ENCODE assay signal across 9 cellular contexts in genomic region chr6:107490568-107491058, GRCh38. TPM values are rescaled to one million over a fixed set of nuclear protein-coding genes. Genes with fewer than 3 reads are reported as not detected.
DNase-seq lines count a peak whose midpoint lies in the region; ATAC-seq and TF ChIP-seq lines count a peak whose summit lies in the region.
"Had no signal": no experiment of that assay in that cellular context is flagged by ENCODE, and none has a peak within 500 bp of the region (broad histone marks: within the 10 kb centered on the region; RNA-seq: fewer than 3 reads in every experiment).

No MANE protein-coding gene starts in this region.

- peaks cover 20% of the 10 kb centered on the region for H3K4me1 Mint-ChIP-seq in activated naive CD8-positive, alpha-beta T cell treated with anti-CD3 and anti-CD28 coated beads, Interleukin-2, amount 10 ng/mL, durations not matched to agents 7 days and 5 days
- peaks cover 16 to 28% of the 10 kb centered on the region in 2 donors for H3K4me1 Mint-ChIP-seq in immature natural killer cell

- peak in 4 of 5 donors; percentile 17 to 61 (median 27) for DNase-seq in heart left ventricle
- DNase-seq in cardiac septum (ENCODE audit: low spot score), result no peak
- DNase-seq in activated naive CD8-positive, alpha-beta T cell treated with anti-CD3 and anti-CD28 coated beads, Interleukin-2, amount 10 ng/mL, durations not matched to agents 7 days and 5 days, result no peak
- no peak for DNase-seq in immature natural killer cell
- peak; percentile 12 for DNase-seq in stimulated activated naive CD8-positive, alpha-beta T cell treated with anti-CD3 and anti-CD28 coated beads, Interleukin-15, Interleukin-2, amounts not matched to agents 100 U/mL and 50 U/mL, for 24 hours
- DNase-seq in RPMI8226, result no peak
- no peak for DNase-seq in NCI-H2029 treated with DMSO at 0.1 percent for 48 hours (lab: John Stamatoyannopoulos, UW)
- no peak for DNase-seq in NCI-H2171 (lab: John Stamatoyannopoulos, UW)

- no peaks in the 10 kb centered on the region for H3K36me3 Mint-ChIP-seq in activated naive CD8-positive, alpha-beta T cell treated with anti-CD3 and anti-CD28 coated beads, Interleukin-2, amount 10 ng/mL, durations not matched to agents 7 days and 5 days
- peaks cover 0 to 4% (median 0%) of the 10 kb centered on the region in 3 donors for H3K36me3 Mint-ChIP-seq in immature natural killer cell
- H3K36me3 Mint-ChIP-seq: brain had no signal

- peaks cover 0 to 57% (median 24%) of the 10 kb centered on the region in 12 donors for H3K4me1 ChIP-seq in heart left ventricle

- ATAC-seq in heart left ventricle, result no peak
- no peak for ATAC-seq in activated naive CD8-positive, alpha-beta T cell treated with anti-CD3 and anti-CD28 coated beads, Interleukin-2, amount 10 ng/mL, durations not matched to agents 7 days and 5 days (ENCODE audit: low read depth)
- peak; percentile 3 for ATAC-seq in stimulated activated naive CD8-positive, alpha-beta T cell treated with anti-CD3 and anti-CD28 coated beads, Interleukin-15, Interleukin-2, amounts not matched to agents 100 U/mL and 50 U/mL, for 24 hours

- 0 to 1% (median 1%) methylated on average over 23 to 28 of the region's 28 CpGs for whole genome bisulfite sequencing in heart left ventricle, 4 donors

- no peaks in the 10 kb centered on the region for H3K9me3 Mint-ChIP-seq in activated naive CD8-positive, alpha-beta T cell treated with anti-CD3 and anti-CD28 coated beads, Interleukin-2, amount 10 ng/mL, durations not matched to agents 7 days and 5 days
- peaks cover 0 to 3% (median 0%) of the 10 kb centered on the region in 6 donors for H3K9me3 Mint-ChIP-seq in immature natural killer cell
- H3K9me3 Mint-ChIP-seq: brain had no signal

- H3K36me3 ChIP-seq in heart left ventricle, result no peaks in the 10 kb centered on the region

- TF ChIP-seq CTCF in heart left ventricle (IDR thresholded peaks at IDR 0.05), result no peak

- POLR2A ChIA-PET in activated naive CD8-positive, alpha-beta T cell treated with anti-CD3 and anti-CD28 coated beads, Interleukin-2, amount 10 ng/mL, durations not matched to agents 7 days and 5 days (lab: Charles Lee), result interaction anchor here (3.3 to 5.9 kb wide), 2 partner anchors 31 to 167 kb away, joined by 13 to 35 read pairs; partner anchors contain the start of gene PDSS2

- no peak for TF ChIP-seq POLR2A in heart left ventricle (IDR thresholded peaks at IDR 0.05)

- peak overlapping the region; percentile 58 to 96 (median 82) for H3K4me3 ChIP-seq in heart left ventricle

- H3K9me3 ChIP-seq in heart left ventricle, result no peaks in the 10 kb centered on the region

- peaks cover 0 to 45% (median 0%) of the 10 kb centered on the region in 9 donors for H3K27me3 ChIP-seq in heart left ventricle

- H3K27me3 Mint-ChIP-seq in activated naive CD8-positive, alpha-beta T cell treated with anti-CD3 and anti-CD28 coated beads, Interleukin-2, amount 10 ng/mL, durations not matched to agents 7 days and 5 days, result peaks cover 34% of the 10 kb centered on the region
- H3K27me3 Mint-ChIP-seq in immature natural killer cell (ENCODE audit: low read depth in 3 of 3), result peaks cover 20 to 30% (median 21%) of the 10 kb centered on the region in 3 donors

- peak overlapping the region; percentile 86 for H3K4me3 Mint-ChIP-seq in activated naive CD8-positive, alpha-beta T cell treated with anti-CD3 and anti-CD28 coated beads, Interleukin-2, amount 10 ng/mL, durations not matched to agents 7 days and 5 days
- H3K4me3 Mint-ChIP-seq in immature natural killer cell, result peak overlapping the region; percentile 79 to 85 (median 83)
- H3K4me3 Mint-ChIP-seq: brain had no signal

- intact Hi-C loops in heart left ventricle (cut with DNase I) (loop anchor here (2.0 to 10.0 kb wide), 10 partner anchors 32 to 184 kb away; partner anchors contain the start of gene PDSS2 (in 1 of the 10)), cardiac septum (cut with DNase I) (loop anchor here (5.0 kb wide), 2 partner anchors 52 to 167 kb away; no protein-coding TSS in a partner anchor)

- no peak overlapping the region for H3K27ac Mint-ChIP-seq in activated naive CD8-positive, alpha-beta T cell treated with anti-CD3 and anti-CD28 coated beads, Interleukin-2, amount 10 ng/mL, durations not matched to agents 7 days and 5 days
- H3K27ac Mint-ChIP-seq in immature natural killer cell, result no peak overlapping the region

- peak overlapping the region; percentile 48 to 90 (median 82) for H3K27ac ChIP-seq in heart left ventricle

RNA-seq across cellular contexts. Expression of gene SOBP, which starts 0.7 kb away (rescaled TPM):
- total RNA-seq in heart left ventricle (10 to 100 TPM; 14.6 to 24.9 (median 16.5) TPM), cardiac septum (28.7 TPM)
- polyA plus RNA-seq in heart left ventricle (10 to 100 TPM; 10.6 to 11.4 TPM), immature natural killer cell (not detected)
- 1 to 10 TPM; 1.2 to 1.4 TPM for total RNA-seq in activated naive CD8-positive, alpha-beta T cell treated with anti-CD3 and anti-CD28 coated beads, Interleukin-2, amount 10 ng/mL, durations not matched to agents 7 days and 5 days

RNA-seq across cellular contexts. Expression of gene PDSS2, which starts 31.2 kb away (rescaled TPM):
- total RNA-seq in heart left ventricle (10 to 100 TPM; 13.2 to 24.4 (median 14.4) TPM), cardiac septum (16.8 TPM)
- polyA plus RNA-seq in heart left ventricle (10 to 100 TPM in 1 of 2 donors, 1 to 10 TPM in 1; 7.2 to 16.5 TPM), immature natural killer cell (10 to 100 TPM; 10.2 to 11.5 (median 11.0) TPM)
- total RNA-seq in activated naive CD8-positive, alpha-beta T cell treated with anti-CD3 and anti-CD28 coated beads, Interleukin-2, amount 10 ng/mL, durations not matched to agents 7 days and 5 days, result 10 to 100 TPM; 12.8 to 15.4 TPM

Comparison
In these comparisons a context has a peak if more than half of its experiments do, and no peak if none do; other contexts are left out.
1. DNase-seq: peak in heart left ventricle (4 of 5) and stimulated activated naive CD8-positive, alpha-beta T cell treated with anti-CD3 and anti-CD28 coated beads, Interleukin-15, Interleukin-2, amounts not matched to agents 100 U/mL and 50 U/mL, for 24 hours (single experiment); none in cardiac septum (single experiment), activated naive CD8-positive, alpha-beta T cell treated with anti-CD3 and anti-CD28 coated beads, Interleukin-2, amount 10 ng/mL, durations not matched to agents 7 days and 5 days (single experiment), immature natural killer cell (0 of 3), RPMI8226 (single experiment), NCI-H2029 treated with DMSO at 0.1 percent for 48 hours (single experiment) and NCI-H2171 (single experiment).
2. RNA of gene SOBP, which starts 0.7 kb away (total RNA-seq): 28.7 TPM in cardiac septum (single experiment) and 14.6 to 24.9 TPM in heart left ventricle; 1.2 to 1.4 TPM in activated naive CD8-positive, alpha-beta T cell treated with anti-CD3 and anti-CD28 coated beads, Interleukin-2, amount 10 ng/mL, durations not matched to agents 7 days and 5 days; every median in the first group is over 4 times any median in the second.